In the genomic region with DNA sequence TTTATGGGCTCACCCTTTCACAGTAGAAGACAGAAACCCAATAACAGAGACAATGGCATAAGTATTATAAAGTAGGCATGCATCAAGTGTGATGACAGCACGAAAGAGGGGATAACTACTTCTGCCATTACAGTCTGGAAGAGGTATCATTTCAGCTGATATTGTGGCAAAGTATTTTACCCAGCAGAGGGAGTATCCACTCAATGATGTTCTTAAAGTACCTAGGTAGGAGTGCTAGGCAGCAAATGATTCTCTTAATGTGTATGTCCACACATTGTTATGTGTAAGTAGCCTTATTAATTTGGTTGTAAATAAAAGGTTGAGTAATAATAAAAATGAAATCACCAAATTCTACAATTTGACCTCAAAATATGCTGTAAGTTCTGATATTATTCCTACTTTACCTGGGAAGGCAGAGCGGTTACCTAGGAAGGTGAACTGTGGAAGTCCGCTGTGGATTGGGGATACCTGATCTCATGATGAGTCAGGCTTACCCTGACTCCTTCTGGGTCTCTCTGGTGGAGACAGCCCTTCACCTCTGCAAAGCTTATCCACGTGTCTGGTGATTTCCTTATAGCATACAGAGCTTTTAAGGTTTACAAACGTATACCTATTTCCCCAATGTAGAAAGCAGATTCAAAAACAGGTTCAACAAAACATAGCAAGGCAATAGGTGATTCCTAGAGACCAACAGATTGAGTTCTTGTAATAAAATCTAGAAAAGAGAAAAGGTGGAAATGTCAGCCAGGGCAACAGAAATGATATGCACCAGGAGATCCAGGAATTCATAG, we compare ENCODE assay signal across 10 cellular contexts.
DNase-seq lines count a peak whose midpoint lies in the region; ATAC-seq and TF ChIP-seq lines count a peak whose summit lies in the region.
"Had no signal": no experiment of that assay in that cellular context is flagged by ENCODE, and none has a peak within 500 bp of the region (broad histone marks: within the 10 kb centered on the region; RNA-seq: fewer than 3 reads in every experiment).

No MANE protein-coding gene starts in this region.

- H3K36me3 ChIP-seq in mucosa of rectum (ENCODE audit: control insufficient read depth in 2 of 2, insufficient read depth in 2 of 2, low read length in 2 of 2): no peaks in the 10 kb centered on the region
- H3K36me3 ChIP-seq: MG63 had no signal

- 0 out of 2 replicates have a peak, but pooled peaks have one; percentile 26 for TF ChIP-seq CTCF in VCaP (conservative IDR thresholded peaks at IDR 0.05)

- no peak; the same call in 1 of the 2 replicates for TF ChIP-seq RAD21 in Ishikawa (IDR thresholded peaks at IDR 0.05; ENCODE audit: low read depth)

- no peaks in the 10 kb centered on the region for H3K27me3 ChIP-seq in mucosa of rectum (ENCODE audit: control insufficient read depth in 2 of 2, insufficient read depth in 2 of 2, low read length in 2 of 2)
- H3K27me3 ChIP-seq: MG63 had no signal

- peak overlapping the region; percentile 98 for H3K27ac ChIP-seq in VCaP
- peak overlapping the region; percentile 98 to 99 for H3K27ac ChIP-seq in mucosa of rectum (ENCODE audit: low read depth in 2 of 2, low read length in 2 of 2)

- no peaks in the 10 kb centered on the region for H3K9me3 ChIP-seq in mucosa of rectum (ENCODE audit: control insufficient read depth in 2 of 2, low read length in 2 of 2)

- peak; percentile 70 for DNase-seq in DMS53 (lab: John Stamatoyannopoulos, UW)
- no peak for DNase-seq in stimulated activated CD4-positive, alpha-beta T cell treated with anti-CD3 and anti-CD28 coated beads, Interleukin-1b, Interleukin-23, amount 100 ng/mL, for 48 hours
- DNase-seq: activated gamma-delta T cell, MG63 had no signal

- H3K9ac ChIP-seq in mucosa of rectum (ENCODE audit: low read depth in 1 of 2, low read length in 2 of 2): peak overlapping the region in 1 of 2 donors; percentile 19

- H3K4me1 ChIP-seq in mucosa of rectum (ENCODE audit: control insufficient read depth in 2 of 2, insufficient read depth in 2 of 2, low read length in 2 of 2): peaks cover 33 to 42% of the 10 kb centered on the region in 2 donors

- no peak for TF ChIP-seq EP300 in Ishikawa (IDR thresholded peaks at IDR 0.05; ENCODE audit: borderline replicate concordance)

- peak overlapping the region in 1 of 2 donors; percentile 64 for H3K4me3 ChIP-seq in mucosa of rectum (ENCODE audit: low read length in 2 of 2)
- H3K4me3 ChIP-seq: MG63 had no signal

- ATAC-seq in GM21717 (IDR thresholded peaks at IDR 0.05; ENCODE audit: unreplicated experiment) (no peak), HG03571 (IDR thresholded peaks at IDR 0.05; ENCODE audit: unreplicated experiment) (no peak), GM21576 (IDR thresholded peaks at IDR 0.05; ENCODE audit: unreplicated experiment) (no peak)

TF ChIP-seq in Ishikawa, 13 proteins besides CTCF, POLR2A, EP300 and RAD21:
- TF ChIP-seq TCF12 (IDR thresholded peaks at IDR 0.05; ENCODE audit: low read depth): no peak
- no peak for TF ChIP-seq ZBTB7A (IDR thresholded peaks at IDR 0.05; ENCODE audit: low read depth)
- TF ChIP-seq, protein P1, sequence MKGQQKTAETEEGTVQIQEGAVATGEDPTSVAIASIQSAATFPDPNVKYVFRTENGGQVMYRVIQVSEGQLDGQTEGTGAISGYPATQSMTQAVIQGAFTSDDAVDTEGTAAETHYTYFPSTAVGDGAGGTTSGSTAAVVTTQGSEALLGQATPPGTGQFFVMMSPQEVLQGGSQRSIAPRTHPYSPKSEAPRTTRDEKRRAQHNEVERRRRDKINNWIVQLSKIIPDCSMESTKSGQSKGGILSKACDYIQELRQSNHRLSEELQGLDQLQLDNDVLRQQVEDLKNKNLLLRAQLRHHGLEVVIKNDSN (IDR thresholded peaks at IDR 0.05): 0 out of 2 replicates have a peak, but pooled peaks have one; percentile 8
- TF ChIP-seq CREB1 (IDR thresholded peaks at IDR 0.05; ENCODE audit: low read depth): no peak
- TF ChIP-seq, protein P2, sequence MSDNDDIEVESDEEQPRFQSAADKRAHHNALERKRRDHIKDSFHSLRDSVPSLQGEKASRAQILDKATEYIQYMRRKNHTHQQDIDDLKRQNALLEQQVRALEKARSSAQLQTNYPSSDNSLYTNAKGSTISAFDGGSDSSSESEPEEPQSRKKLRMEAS (IDR thresholded peaks at IDR 0.05): peak; percentile 67; the same call in 1 of the 2 replicates
- TF ChIP-seq, protein P3, sequence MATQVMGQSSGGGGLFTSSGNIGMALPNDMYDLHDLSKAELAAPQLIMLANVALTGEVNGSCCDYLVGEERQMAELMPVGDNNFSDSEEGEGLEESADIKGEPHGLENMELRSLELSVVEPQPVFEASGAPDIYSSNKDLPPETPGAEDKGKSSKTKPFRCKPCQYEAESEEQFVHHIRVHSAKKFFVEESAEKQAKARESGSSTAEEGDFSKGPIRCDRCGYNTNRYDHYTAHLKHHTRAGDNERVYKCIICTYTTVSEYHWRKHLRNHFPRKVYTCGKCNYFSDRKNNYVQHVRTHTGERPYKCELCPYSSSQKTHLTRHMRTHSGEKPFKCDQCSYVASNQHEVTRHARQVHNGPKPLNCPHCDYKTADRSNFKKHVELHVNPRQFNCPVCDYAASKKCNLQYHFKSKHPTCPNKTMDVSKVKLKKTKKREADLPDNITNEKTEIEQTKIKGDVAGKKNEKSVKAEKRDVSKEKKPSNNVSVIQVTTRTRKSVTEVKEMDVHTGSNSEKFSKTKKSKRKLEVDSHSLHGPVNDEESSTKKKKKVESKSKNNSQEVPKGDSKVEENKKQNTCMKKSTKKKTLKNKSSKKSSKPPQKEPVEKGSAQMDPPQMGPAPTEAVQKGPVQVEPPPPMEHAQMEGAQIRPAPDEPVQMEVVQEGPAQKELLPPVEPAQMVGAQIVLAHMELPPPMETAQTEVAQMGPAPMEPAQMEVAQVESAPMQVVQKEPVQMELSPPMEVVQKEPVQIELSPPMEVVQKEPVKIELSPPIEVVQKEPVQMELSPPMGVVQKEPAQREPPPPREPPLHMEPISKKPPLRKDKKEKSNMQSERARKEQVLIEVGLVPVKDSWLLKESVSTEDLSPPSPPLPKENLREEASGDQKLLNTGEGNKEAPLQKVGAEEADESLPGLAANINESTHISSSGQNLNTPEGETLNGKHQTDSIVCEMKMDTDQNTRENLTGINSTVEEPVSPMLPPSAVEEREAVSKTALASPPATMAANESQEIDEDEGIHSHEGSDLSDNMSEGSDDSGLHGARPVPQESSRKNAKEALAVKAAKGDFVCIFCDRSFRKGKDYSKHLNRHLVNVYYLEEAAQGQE (IDR thresholded peaks at IDR 0.05; ENCODE audit: low read depth): no peak
